8 cellular contexts compared by ENCODE assay signal in genomic region chr12:120687570-120688289, GRCh38. TPM values are rescaled to one million over a fixed set of nuclear protein-coding genes. Genes with fewer than 3 reads are reported as not detected.
A peak's percentile ranks its signal among the peaks of the same experiment; 100 is the strongest.
DNase-seq lines count a peak whose midpoint lies in the region; ATAC-seq and TF ChIP-seq lines count a peak whose summit lies in the region.

No MANE protein-coding gene starts in this region.

- H3K4me3 ChIP-seq in GM23338 (peak overlapping the region; percentile 99), colonic mucosa (peak overlapping the region; percentile 94), mucosa of stomach (ENCODE audit: low read length) (peak overlapping the region; percentile 86), tibial nerve (peak overlapping the region; percentile 78 to 96 (median 88))

- TF ChIP-seq POLR2A in tibial nerve (IDR thresholded peaks at IDR 0.05), result no peak

- H4K20me1 ChIP-seq in GM23338 (replicated peaks; ENCODE audit: insufficient read depth), result peaks cover 38% of the 10 kb centered on the region

- intact Hi-C loops in colonic mucosa (cut with DNase I), result no loop called here

- DNase-seq in GM23338 (ENCODE audit: low spot score) (peak; percentile 58), T-helper 2 cell (peak in 4 of 5 experiments; percentile 14 to 48 (median 22)), colonic mucosa (peak; percentile 63), tibial nerve (ENCODE audit: low spot score in 2 of 2) (no peak), SKM-1 (lab: John Stamatoyannopoulos, UW; ENCODE audit: unreplicated experiment) (no peak), cerebellar nuclear complex (lab: John Stamatoyannopoulos, UW) (no peak)

- no peak for TF ChIP-seq EP300 in tibial nerve (IDR thresholded peaks at IDR 0.05)

- H3K4me2 ChIP-seq in GM23338, result peak overlapping the region; percentile 95

- H2AFZ ChIP-seq in GM23338, result peak overlapping the region; percentile 28; the same call in 1 of the 2 replicates

- H3K27me3 ChIP-seq in GM23338 (ENCODE audit: insufficient read depth) (no peaks in the 10 kb centered on the region), colonic mucosa (no peaks in the 10 kb centered on the region), mucosa of stomach (ENCODE audit: control insufficient read depth, insufficient read depth, low read length) (no peaks in the 10 kb centered on the region), tibial nerve (no peaks in the 10 kb centered on the region)

- peaks cover 44% of the 10 kb centered on the region for H3K4me1 ChIP-seq in GM23338 (ENCODE audit: insufficient read depth)
- peaks cover 16% of the 10 kb centered on the region for H3K4me1 ChIP-seq in colonic mucosa
- H3K4me1 ChIP-seq in mucosa of stomach (ENCODE audit: control insufficient read depth, insufficient read depth, low read length), result peaks cover 30% of the 10 kb centered on the region
- peaks cover 0 to 52% (median 40%) of the 10 kb centered on the region in 4 donors for H3K4me1 ChIP-seq in tibial nerve

- H3K9me3 Mint-ChIP-seq in GM23338, result no peaks in the 10 kb centered on the region

- whole genome bisulfite sequencing in tibial nerve, 2 donors, result 0 to 1% methylated on average over 24 to 31 of the region's 31 CpGs

- H3K4me3 Mint-ChIP-seq in GM23338, result peak overlapping the region; percentile 94

- peak overlapping the region; percentile 80 to 87 for H3K9ac ChIP-seq in colonic mucosa (ENCODE audit: low read depth in 2 of 2, low read length in 2 of 2)
- peak overlapping the region; percentile 69 for H3K9ac ChIP-seq in mucosa of stomach (ENCODE audit: low read length)

- H3K27ac ChIP-seq in GM23338 (ENCODE audit: low read depth) (no peak overlapping the region), colonic mucosa (peak overlapping the region; percentile 89), tibial nerve (peak overlapping the region; percentile 58 to 95 (median 90))

- no peaks in the 10 kb centered on the region for H3K36me3 ChIP-seq in GM23338 (ENCODE audit: insufficient read depth)
- no peaks in the 10 kb centered on the region for H3K36me3 ChIP-seq in colonic mucosa
- H3K36me3 ChIP-seq in mucosa of stomach (ENCODE audit: control insufficient read depth, insufficient read depth, low read length), result no peaks in the 10 kb centered on the region
- no peaks in the 10 kb centered on the region for H3K36me3 ChIP-seq in tibial nerve

- H3K9me3 ChIP-seq in colonic mucosa (no peaks in the 10 kb centered on the region), mucosa of stomach (ENCODE audit: control insufficient read depth, low read length) (no peaks in the 10 kb centered on the region), tibial nerve (no peaks in the 10 kb centered on the region)

- no peaks in the 10 kb centered on the region for H3K27me3 Mint-ChIP-seq in GM23338 (ENCODE audit: insufficient read depth, low read depth, poor library complexity)

- H3K4me1 Mint-ChIP-seq in GM23338, result peaks cover 43% of the 10 kb centered on the region

- no peaks in the 10 kb centered on the region; the same call in 2 of the 3 replicates for H3K36me3 Mint-ChIP-seq in GM23338 (ENCODE audit: low read depth)

- peaks cover 55% of the 10 kb centered on the region for H3K79me2 ChIP-seq in GM23338 (replicated peaks; ENCODE audit: insufficient read depth)

- ATAC-seq in GM23338 (peak; percentile 3; the same call in 2 of the 3 replicates), HG02678 (IDR thresholded peaks at IDR 0.05; ENCODE audit: unreplicated experiment) (no peak)

- peaks cover 18% of the 10 kb centered on the region for H3F3A ChIP-seq in GM23338 (replicated peaks; ENCODE audit: low read depth)

- TF ChIP-seq CTCF in GM23338 (conservative IDR thresholded peaks at IDR 0.05; ENCODE audit: low read depth in 2 of 2) (no peak), colonic mucosa (IDR thresholded peaks at IDR 0.05) (no peak), tibial nerve (IDR thresholded peaks at IDR 0.05) (no peak)

- H3K27ac Mint-ChIP-seq in GM23338, result peak overlapping the region; percentile 70

- H3K9me2 ChIP-seq in GM23338 (ENCODE audit: insufficient read depth), result no peaks in the 10 kb centered on the region

TF ChIP-seq in GM23338, 12 proteins besides CTCF, POLR2A, EP300 and RAD21 (continues in another document):
- TF ChIP-seq EZH2phosphoT487 (IDR thresholded peaks at IDR 0.05; ENCODE audit: unreplicated experiment) (no peak), JUNB (IDR thresholded peaks at IDR 0.05; ENCODE audit: unreplicated experiment) (no peak), ZNF114 (CRISPR knock-in tag; IDR thresholded peaks at IDR 0.05) (no peak), CREB1 (CRISPR knock-in tag; IDR thresholded peaks at IDR 0.05; ENCODE audit: low read depth) (no peak), ZNF462 (CRISPR knock-in tag; IDR thresholded peaks at IDR 0.05) (no peak), STAT1 (IDR thresholded peaks at IDR 0.05; ENCODE audit: unreplicated experiment) (no peak), ZNF331 (CRISPR knock-in tag; IDR thresholded peaks at IDR 0.05; ENCODE audit: low read depth) (no peak)

RNA-seq across cellular contexts. Expression of gene MLEC, which starts 0.8 kb away (rescaled TPM):
- total RNA-seq in GM23338 (2014; rRNA removed; shearing (Covaris generic)), result 217 and 225 TPM in 2 replicates
- polyA plus RNA-seq in GM23338 (2016; fragmentation: Nextera tagmentation; extraction: Ambion mirVana), result 257 and 264 TPM in 2 replicates
- total RNA-seq in colonic mucosa (100 to 1,000 TPM; 331 to 500 TPM), tibial nerve (10 to 100 TPM; 42.6 to 67.8 (median 58.6) TPM)

RNA-seq across cellular contexts. Expression of gene UNC119B, which starts 22.5 kb away (rescaled TPM):
- 48.2 and 51.3 TPM in 2 replicates for total RNA-seq in GM23338 (2014; rRNA removed; shearing (Covaris generic))
- polyA plus RNA-seq in GM23338 (2016; fragmentation: Nextera tagmentation; extraction: Ambion mirVana), result 9.9 and 11.7 TPM in 2 replicates
- 10 to 100 TPM; 22.7 to 28.3 TPM for total RNA-seq in colonic mucosa
- 10 to 100 TPM; 20.4 to 27.1 (median 22.1) TPM for total RNA-seq in tibial nerve

RNA-seq across cellular contexts. Expression of gene ACADS, which starts 37.9 kb away (rescaled TPM):
- 5.7 and 7.7 TPM in 2 replicates for total RNA-seq in GM23338 (2014; rRNA removed; shearing (Covaris generic))
- 3.1 and 4.2 TPM in 2 replicates for polyA plus RNA-seq in GM23338 (2016; fragmentation: Nextera tagmentation; extraction: Ambion mirVana)
- total RNA-seq in colonic mucosa, result 100 to 1,000 TPM in 1 of 2 donors, 10 to 100 TPM in 1; 86.0 to 202 TPM
- 10 to 100 TPM; 24.7 to 53.4 (median 34.3) TPM for total RNA-seq in tibial nerve

RNA-seq across cellular contexts. Expression of gene CABP1, which starts 47.3 kb away (rescaled TPM):
- 5.2 and 7.0 TPM in 2 replicates for total RNA-seq in GM23338 (2014; rRNA removed; shearing (Covaris generic))
- 4.7 and 5.1 TPM in 2 replicates for polyA plus RNA-seq in GM23338 (2016; fragmentation: Nextera tagmentation; extraction: Ambion mirVana)
- under 1 TPM; 0.77 to 0.79 TPM for total RNA-seq in colonic mucosa
- total RNA-seq in tibial nerve, result under 1 TPM in 2 of 4 donors, not detected in 2; 0.21 to 0.22 TPM

Comparison
In these comparisons a context has a peak if more than half of its experiments do, and no peak if none do; other contexts are left out.
1. DNase-seq: peak in GM23338 (single experiment), T-helper 2 cell (4 of 5) and colonic mucosa (single experiment); none in tibial nerve (0 of 2), SKM-1 (single experiment) and cerebellar nuclear complex (0 of 2).
2. Peak in every context shown above with its lines, with median percentiles within 50 percentile points of each other: H3K4me3 ChIP-seq.